Comparison of ENCODE assay signal across 26 cellular contexts in genomic region chr17:78466786-78467715, GRCh38.
"Had no signal": no experiment of that assay in that cellular context is flagged by ENCODE, and none has a peak within 500 bp of the region (broad histone marks: within the 10 kb centered on the region; RNA-seq: fewer than 3 reads in every experiment).

No MANE protein-coding gene starts in this region.

- H3K4me1 ChIP-seq: SJCRH30 had no signal

- H3K9me3 Mint-ChIP-seq: activated naive CD8-positive, alpha-beta T cell treated with anti-CD3 and anti-CD28 coated beads, Interleukin-2, amount 50 U/mL, for 24 hours; activated T-helper 2 cell treated with anti-CD3 and anti-CD28 coated beads, Interferon-gamma antibody, Interleukin-2, Interleukin-4, amounts not matched to agents 10 μg/mL and 5 μg/mL and 100 μg/mL, durations not matched to agents 14 hours and 24 hours and 36 hours had no signal

- H3K4me1 Mint-ChIP-seq: activated CD4-positive, alpha-beta T cell treated with anti-CD3 and anti-CD28 coated beads, Interleukin-2, amount 10 ng/mL, durations not matched to agents 24 days and 14 days; activated naive CD8-positive, alpha-beta T cell treated with anti-CD3 and anti-CD28 coated beads, Interleukin-2, amount 50 U/mL, for 24 hours; brain had no signal

- H3K4me3 ChIP-seq: SJCRH30, SK-N-MC had no signal

- ATAC-seq: activated CD8-positive, alpha-beta T cell treated with anti-CD3 and anti-CD28 coated beads for 36 hours; activated naive CD8-positive, alpha-beta T cell treated with anti-CD3 and anti-CD28 coated beads, Interleukin-2, amount 50 U/mL, for 24 hours; Panc1 had no signal

- H3K27me3 Mint-ChIP-seq: activated CD8-positive, alpha-beta T cell treated with anti-CD3 and anti-CD28 coated beads for 36 hours; activated naive CD8-positive, alpha-beta T cell; activated naive CD8-positive, alpha-beta T cell treated with anti-CD3 and anti-CD28 coated beads, Interleukin-2, amount 50 U/mL, for 24 hours; activated T-cell treated with anti-CD3 and anti-CD28 coated beads, Interleukin-2, amount 50 U/mL, for 24 hours had no signal

- DNase-seq: activated CD4-positive, alpha-beta T cell treated with anti-CD3 and anti-CD28 coated beads, Interleukin-2, amount 10 ng/mL, durations not matched to agents 24 days and 14 days; activated CD4-positive, alpha-beta T cell treated with anti-CD3 and anti-CD28 coated beads, Interleukin-2, amount 50 U/mL, for 4 hours; activated CD8-positive, alpha-beta T cell treated with anti-CD3 and anti-CD28 coated beads for 36 hours; activated gamma-delta T cell; activated naive CD4-positive, alpha-beta T cell treated with Interleukin-2 at 50 U/mL for 16 hours; activated naive CD8-positive, alpha-beta T cell treated with anti-CD3 and anti-CD28 coated beads, Interleukin-2, amount 50 U/mL, for 24 hours; activated T-cell treated with anti-CD3 and anti-CD28 coated beads, Interleukin-2, amount 50 U/mL, for 24 hours; anterior cingulate cortex; central memory CD4-positive, alpha-beta T cell; Karpas-422; KBM-7; NCI-H1105; NCI-H1417 treated with DMSO at 0.1 percent for 48 hours; NCI-H187 treated with DMSO at 0.1 percent for 48 hours; NCI-H2081 treated with DMSO at 0.1 percent for 48 hours; NCI-H226; NCI-H524 treated with DMSO at 0.1 percent for 48 hours; SHP77; SJCRH30; T1000 had no signal

- FAIRE-seq: bronchial epithelial cell had no signal

- H3K27ac Mint-ChIP-seq: activated CD4-positive, alpha-beta T cell treated with anti-CD3 and anti-CD28 coated beads, Interleukin-2, amount 10 ng/mL, durations not matched to agents 24 days and 14 days; activated CD8-positive, alpha-beta T cell treated with anti-CD3 and anti-CD28 coated beads for 36 hours; activated naive CD8-positive, alpha-beta T cell; activated naive CD8-positive, alpha-beta T cell treated with anti-CD3 and anti-CD28 coated beads, Interleukin-2, amount 50 U/mL, for 24 hours; activated T-cell treated with anti-CD3 and anti-CD28 coated beads, Interleukin-2, amount 50 U/mL, for 24 hours; activated T-helper 2 cell treated with anti-CD3 and anti-CD28 coated beads, Interferon-gamma antibody, Interleukin-2, Interleukin-4, amounts not matched to agents 10 μg/mL and 5 μg/mL and 100 μg/mL, durations not matched to agents 14 hours and 24 hours and 36 hours; brain had no signal

- H3K36me3 ChIP-seq: SJCRH30 had no signal

- H3K36me3 Mint-ChIP-seq: activated naive CD8-positive, alpha-beta T cell; brain had no signal

- H3K27ac ChIP-seq: SJCRH30, SK-N-MC had no signal

- H3K4me3 Mint-ChIP-seq: activated CD4-positive, alpha-beta T cell treated with anti-CD3 and anti-CD28 coated beads, Interleukin-2, amount 10 ng/mL, durations not matched to agents 24 days and 14 days; activated CD8-positive, alpha-beta T cell treated with anti-CD3 and anti-CD28 coated beads for 36 hours; activated naive CD8-positive, alpha-beta T cell; activated naive CD8-positive, alpha-beta T cell treated with anti-CD3 and anti-CD28 coated beads, Interleukin-2, amount 50 U/mL, for 24 hours; activated T-cell treated with anti-CD3 and anti-CD28 coated beads, Interleukin-2, amount 50 U/mL, for 24 hours; brain had no signal

- H3K27me3 ChIP-seq: SJCRH30 had no signal

- H3K9me3 ChIP-seq: SJCRH30 had no signal
